14 cellular contexts compared by ENCODE assay signal in the genomic region with DNA sequence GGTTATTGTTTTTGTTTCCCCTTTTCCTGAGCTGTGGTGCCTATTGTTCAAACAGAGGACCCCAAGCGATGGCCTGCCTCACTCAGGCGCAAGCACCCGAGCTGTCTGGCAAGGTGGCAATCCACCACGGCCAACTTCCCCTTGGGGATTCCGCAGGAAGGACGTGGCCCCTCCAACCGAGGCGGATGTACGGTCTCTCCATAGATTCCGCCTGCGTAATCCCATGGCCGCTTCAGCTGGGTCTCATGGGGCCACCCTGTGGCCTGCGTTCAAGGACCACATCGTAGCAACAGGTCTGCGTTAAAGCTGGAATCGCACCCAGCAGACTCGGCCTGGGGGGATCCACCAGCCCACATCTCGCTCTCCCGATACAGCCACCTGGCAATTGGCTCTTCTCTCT.
DNase-seq lines count a peak whose midpoint lies in the region; ATAC-seq, FAIRE-seq and TF ChIP-seq lines count a peak whose summit lies in the region.
"Had no signal": no experiment of that assay in that cellular context is flagged by ENCODE, and none has a peak within 500 bp of the region (broad histone marks: within the 10 kb centered on the region; RNA-seq: fewer than 3 reads in every experiment).

No MANE protein-coding gene starts in this region.

- peaks cover 2% of the 10 kb centered on the region for H3K4me1 Mint-ChIP-seq in activated CD8-positive, alpha-beta T cell treated with anti-CD3 and anti-CD28 coated beads for 36 hours (ENCODE audit: low read depth)
- peaks cover 31% of the 10 kb centered on the region for H3K4me1 Mint-ChIP-seq in activated CD8-positive, alpha-beta T cell treated with anti-CD3 and anti-CD28 coated beads, Interleukin-2, amount 10 ng/mL, durations not matched to agents 7 days and 5 days (ENCODE audit: low read depth)
- peaks cover 24% of the 10 kb centered on the region for H3K4me1 Mint-ChIP-seq in HFFc6 (ENCODE audit: low read depth)
- H3K4me1 Mint-ChIP-seq: activated T-helper 17 cell treated with anti-CD3 and anti-CD28 coated beads, Interleukin-2, amount 50 U/mL, for 72 hours had no signal

- peak; percentile 17 for ATAC-seq in activated CD8-positive, alpha-beta T cell treated with anti-CD3 and anti-CD28 coated beads for 36 hours
- no peak for ATAC-seq in activated CD8-positive, alpha-beta T cell treated with anti-CD3 and anti-CD28 coated beads, Interleukin-2, amount 10 ng/mL, durations not matched to agents 7 days and 5 days
- ATAC-seq: activated T-helper 17 cell treated with anti-CD3 and anti-CD28 coated beads, Interleukin-2, amount 50 U/mL, for 72 hours had no signal

- H3K27ac ChIP-seq in kidney (ENCODE audit: low read depth in 2 of 2, low read length in 2 of 2) (no peak overlapping the region), spleen (peak overlapping the region in 6 of 8 donors; percentile 58 to 95 (median 92)), esophagus squamous epithelium (peak overlapping the region in 2 of 4 donors; percentile 19 to 70)
- H3K27ac ChIP-seq: ovary had no signal

- peaks cover 0 to 34% (median 0%) of the 10 kb centered on the region in 7 donors for H3K27me3 ChIP-seq in spleen (replicated peaks in 1 of 7)
- H3K27me3 ChIP-seq in esophagus squamous epithelium, result no peaks in the 10 kb centered on the region
- H3K27me3 ChIP-seq: ovary had no signal

- FAIRE-seq in kidney (lab: Jason Lieb, UNC), result no peak

- no peaks in the 10 kb centered on the region for H3K9me3 Mint-ChIP-seq in activated CD8-positive, alpha-beta T cell treated with anti-CD3 and anti-CD28 coated beads for 36 hours
- H3K9me3 Mint-ChIP-seq in activated CD8-positive, alpha-beta T cell treated with anti-CD3 and anti-CD28 coated beads, Interleukin-2, amount 10 ng/mL, durations not matched to agents 7 days and 5 days (ENCODE audit: insufficient read depth), result no peaks in the 10 kb centered on the region
- H3K9me3 Mint-ChIP-seq in HFFc6, result no peaks in the 10 kb centered on the region
- H3K9me3 Mint-ChIP-seq: activated T-helper 17 cell treated with anti-CD3 and anti-CD28 coated beads, Interleukin-2, amount 50 U/mL, for 72 hours had no signal

- H3K4me3 ChIP-seq in kidney (ENCODE audit: low read length in 2 of 2), result no peak overlapping the region
- H3K4me3 ChIP-seq in spleen, result peak overlapping the region in 1 of 8 donors; percentile 66
- H3K4me3 ChIP-seq in esophagus squamous epithelium, result no peak overlapping the region
- H3K4me3 ChIP-seq: ovary, smooth muscle cell had no signal

- intact Hi-C loops in activated CD8-positive, alpha-beta T cell treated with anti-CD3 and anti-CD28 coated beads for 36 hours (cut with micrococcal nuclease), result no loop called here
- intact Hi-C loops in kidney (cut with DNase I), result loop anchor here (10.0 kb wide), 1 partner anchor 46 kb away; no protein-coding TSS in a partner anchor
- intact Hi-C loops in spleen (cut with DNase I; ENCODE audit: low total_unique reads), result loop anchor here (10.0 kb wide), 1 partner anchor 76 kb away; the partner anchor contains the start of gene CEBPB
- intact Hi-C loops in esophagus squamous epithelium (cut with DNase I), result no loop called here

- CTCF ChIA-PET in activated CD8-positive, alpha-beta T cell treated with anti-CD3 and anti-CD28 coated beads for 36 hours (lab: Charles Lee), result no interaction called here
- CTCF ChIA-PET in activated CD8-positive, alpha-beta T cell treated with anti-CD3 and anti-CD28 coated beads, Interleukin-2, amount 10 ng/mL, durations not matched to agents 7 days and 5 days (lab: Charles Lee), result interaction anchor here (1.1 kb wide), 1 partner anchor 11 kb away, joined by 3 read pairs; no protein-coding TSS in a partner anchor

- H3K9ac ChIP-seq in kidney (ENCODE audit: low read length in 2 of 2), result no peak overlapping the region

- no peak overlapping the region for H3K27ac Mint-ChIP-seq in activated CD8-positive, alpha-beta T cell treated with anti-CD3 and anti-CD28 coated beads for 36 hours
- no peak overlapping the region for H3K27ac Mint-ChIP-seq in activated CD8-positive, alpha-beta T cell treated with anti-CD3 and anti-CD28 coated beads, Interleukin-2, amount 10 ng/mL, durations not matched to agents 7 days and 5 days
- H3K27ac Mint-ChIP-seq in HFFc6, result no peak overlapping the region
- H3K27ac Mint-ChIP-seq: activated T-helper 17 cell treated with anti-CD3 and anti-CD28 coated beads, Interleukin-2, amount 50 U/mL, for 72 hours had no signal

- H3K4me1 ChIP-seq in kidney (ENCODE audit: control insufficient read depth in 1 of 2, insufficient read depth in 1 of 2, low read depth in 1 of 2, low read length in 2 of 2) (no peaks in the 10 kb centered on the region), spleen (peaks cover 10 to 100% (median 66%) of the 10 kb centered on the region in 6 donors), esophagus squamous epithelium (peaks cover 17 to 33% (median 18%) of the 10 kb centered on the region in 3 donors)

- no peaks in the 10 kb centered on the region for H3K9me3 ChIP-seq in kidney (ENCODE audit: control insufficient read depth in 1 of 2, low read length in 2 of 2)
- H3K9me3 ChIP-seq in spleen, result no peaks in the 10 kb centered on the region
- no peaks in the 10 kb centered on the region for H3K9me3 ChIP-seq in esophagus squamous epithelium
- H3K9me3 ChIP-seq: ovary had no signal

- H3K4me3 Mint-ChIP-seq in activated CD8-positive, alpha-beta T cell treated with anti-CD3 and anti-CD28 coated beads for 36 hours, result no peak overlapping the region
- H3K4me3 Mint-ChIP-seq in activated CD8-positive, alpha-beta T cell treated with anti-CD3 and anti-CD28 coated beads, Interleukin-2, amount 10 ng/mL, durations not matched to agents 7 days and 5 days, result no peak overlapping the region
- no peak overlapping the region for H3K4me3 Mint-ChIP-seq in HFFc6
- H3K4me3 Mint-ChIP-seq: activated T-helper 17 cell treated with anti-CD3 and anti-CD28 coated beads, Interleukin-2, amount 50 U/mL, for 72 hours had no signal

- TF ChIP-seq CTCF in activated CD8-positive, alpha-beta T cell treated with anti-CD3 and anti-CD28 coated beads for 36 hours (IDR thresholded peaks at IDR 0.05), result no peak
- TF ChIP-seq CTCF in kidney (IDR thresholded peaks at IDR 0.05; ENCODE audit: borderline replicate concordance, extremely low read depth, insufficient read depth) (no peak), spleen (IDR thresholded peaks at IDR 0.05 in 8 of 11, conservative IDR thresholded peaks at IDR 0.05 in 3 of 11) (peak in 2 of 11 experiments; percentile 20 to 27), HFFc6 (IDR thresholded peaks at IDR 0.05) (no peak), esophagus squamous epithelium (IDR thresholded peaks at IDR 0.05) (no peak)

- TF ChIP-seq POLR2A in spleen (IDR thresholded peaks at IDR 0.05), result no peak
- TF ChIP-seq POLR2A in esophagus squamous epithelium (IDR thresholded peaks at IDR 0.05), result peak in 1 of 4 donors; percentile 29

- POLR2A ChIA-PET in activated CD8-positive, alpha-beta T cell treated with anti-CD3 and anti-CD28 coated beads for 36 hours (lab: Charles Lee), result no interaction called here
- POLR2A ChIA-PET in activated CD8-positive, alpha-beta T cell treated with anti-CD3 and anti-CD28 coated beads, Interleukin-2, amount 10 ng/mL, durations not matched to agents 7 days and 5 days (lab: Charles Lee), result interaction anchor here (1.0 kb wide), 1 partner anchor 23 kb away, joined by 3 read pairs; no protein-coding TSS in a partner anchor

- WGBS in spleen, 5 donors, result 5 to 30% (median 21%) methylated on average over 17 to 19 of the region's 19 CpGs
- WGBS in esophagus squamous epithelium, 2 donors, result 67 to 82% methylated on average over 8 to 19 of the region's 19 CpGs

- no peaks in the 10 kb centered on the region for H3K36me3 Mint-ChIP-seq in activated CD8-positive, alpha-beta T cell treated with anti-CD3 and anti-CD28 coated beads for 36 hours (ENCODE audit: low read depth)
- H3K36me3 Mint-ChIP-seq in activated CD8-positive, alpha-beta T cell treated with anti-CD3 and anti-CD28 coated beads, Interleukin-2, amount 10 ng/mL, durations not matched to agents 7 days and 5 days (ENCODE audit: low read depth), result no peaks in the 10 kb centered on the region
- H3K36me3 Mint-ChIP-seq in HFFc6 (ENCODE audit: low read depth), result no peaks in the 10 kb centered on the region

- DNase-seq in activated CD8-positive, alpha-beta T cell treated with anti-CD3 and anti-CD28 coated beads for 36 hours, result peak; percentile 28
- no peak for DNase-seq in activated CD8-positive, alpha-beta T cell treated with anti-CD3 and anti-CD28 coated beads, Interleukin-2, amount 10 ng/mL, durations not matched to agents 7 days and 5 days
- DNase-seq in NOMO-1 treated with DMSO at 0.1 percent for 48 hours (lab: John Stamatoyannopoulos, UW; ENCODE audit: unreplicated experiment) (peak; percentile 36), kidney (peak; percentile 77), spleen (peak; percentile 88), HFFc6 (no peak), esophagus squamous epithelium (lab: John Stamatoyannopoulos, UW) (no peak), kidney glomerular epithelial cell (lab: John Stamatoyannopoulos, UW) (no peak)
- DNase-seq: NCI-H2029; NCI-H524 treated with DMSO at 0.1 percent for 48 hours; ovary; stimulated activated naive CD4-positive, alpha-beta T cell treated with Interleukin-2 at 50 U/mL for 16 hours had no signal

- peaks cover 18% of the 10 kb centered on the region for H3K27me3 Mint-ChIP-seq in activated CD8-positive, alpha-beta T cell treated with anti-CD3 and anti-CD28 coated beads for 36 hours
- peaks cover 20% of the 10 kb centered on the region for H3K27me3 Mint-ChIP-seq in activated CD8-positive, alpha-beta T cell treated with anti-CD3 and anti-CD28 coated beads, Interleukin-2, amount 10 ng/mL, durations not matched to agents 7 days and 5 days (ENCODE audit: low read depth)
- peaks cover 7% of the 10 kb centered on the region for H3K27me3 Mint-ChIP-seq in HFFc6 (ENCODE audit: insufficient read depth)

- H3K36me3 ChIP-seq in kidney (ENCODE audit: control insufficient read depth in 1 of 2, insufficient read depth in 2 of 2, low read length in 2 of 2), result no peaks in the 10 kb centered on the region
- H3K36me3 ChIP-seq in spleen, result no peaks in the 10 kb centered on the region
- H3K36me3 ChIP-seq in esophagus squamous epithelium, result no peaks in the 10 kb centered on the region
- H3K36me3 ChIP-seq: ovary had no signal

Comparison
In these comparisons a context has a peak if more than half of its experiments do, and no peak if none do; other contexts are left out.
1. DNase-seq: peak in activated CD8-positive, alpha-beta T cell treated with anti-CD3 and anti-CD28 coated beads for 36 hours (single experiment), NOMO-1 treated with DMSO at 0.1 percent for 48 hours (single experiment), kidney (single experiment) and spleen (single experiment); none in activated CD8-positive, alpha-beta T cell treated with anti-CD3 and anti-CD28 coated beads, Interleukin-2, amount 10 ng/mL, durations not matched to agents 7 days and 5 days (single experiment), HFFc6 (single experiment), esophagus squamous epithelium (single experiment) and kidney glomerular epithelial cell (single experiment).
2. H3K27ac ChIP-seq: peak in spleen (6 of 8); none in kidney (0 of 2).
3. intact Hi-C loops: an anchor here in kidney (10.0 kb wide) and spleen (10.0 kb wide); none called in activated CD8-positive, alpha-beta T cell treated with anti-CD3 and anti-CD28 coated beads for 36 hours and esophagus squamous epithelium.